In genomic region chr5:115543365-115543700, GRCh38 we compare ENCODE assay signal across 8 cellular contexts. TPM values are rescaled to one million over a fixed set of nuclear protein-coding genes. Genes with fewer than 3 reads are reported as not detected.
A peak's percentile ranks its signal among the peaks of the same experiment; 100 is the strongest.
DNase-seq lines count a peak whose midpoint lies in the region; ATAC-seq and TF ChIP-seq lines count a peak whose summit lies in the region.

No MANE protein-coding gene starts in this region.

- H3K27ac ChIP-seq in right lobe of liver (peak overlapping the region; percentile 99), tibial nerve (peak overlapping the region; percentile 97 to 100 (median 100))

- H3K4me1 ChIP-seq in right lobe of liver (peaks cover 0 to 47% (median 3%) of the 10 kb centered on the region in 4 donors), tibial nerve (peaks cover 0 to 50% (median 37%) of the 10 kb centered on the region in 4 donors)

- H3K27ac Mint-ChIP-seq in activated naive CD4-positive, alpha-beta T cell treated with anti-CD3 and anti-CD28 coated beads for 36 hours = peak overlapping the region; percentile 99

- peak overlapping the region; percentile 95 for H3K4me3 Mint-ChIP-seq in activated naive CD4-positive, alpha-beta T cell treated with anti-CD3 and anti-CD28 coated beads for 36 hours

- H3K9me3 ChIP-seq in right lobe of liver (no peaks in the 10 kb centered on the region), tibial nerve (peaks cover 0 to 17% (median 0%) of the 10 kb centered on the region in 4 donors)

- no peaks in the 10 kb centered on the region for H3K27me3 ChIP-seq in right lobe of liver
- no peaks in the 10 kb centered on the region for H3K27me3 ChIP-seq in tibial nerve

- CTCF ChIA-PET in activated naive CD4-positive, alpha-beta T cell treated with anti-CD3 and anti-CD28 coated beads for 36 hours (lab: Charles Lee) = interaction anchor here (0.6 to 1.9 kb wide), 7 partner anchors 17 to 296 kb away, joined by 3 to 8 read pairs (median 3); no protein-coding TSS in a partner anchor

- in situ Hi-C loops in astrocyte of the cerebellum (cut with HindIII; ENCODE audit: low sequenced_read_pairs) = no loop called here

- H3K9me3 Mint-ChIP-seq in activated naive CD4-positive, alpha-beta T cell treated with anti-CD3 and anti-CD28 coated beads for 36 hours = peaks cover 7% of the 10 kb centered on the region

- DNase-seq in activated naive CD4-positive, alpha-beta T cell treated with anti-CD3 and anti-CD28 coated beads for 36 hours = no peak
- DNase-seq in activated naive CD4-positive, alpha-beta T cell treated with anti-CD3 and anti-CD28 coated beads, Interleukin-2, amount 50 U/mL, for 16 hours = no peak
- no peak for DNase-seq in astrocyte of the cerebellum (ENCODE audit: low read depth)
- no peak for DNase-seq in right lobe of liver
- DNase-seq in tibial nerve (ENCODE audit: low spot score in 2 of 2) = no peak
- DNase-seq in NCI-H345 treated with DMSO at 0.1 percent for 48 hours (lab: John Stamatoyannopoulos, UW; ENCODE audit: unreplicated experiment) = no peak

- 12% methylated on average over 8 of the region's 8 CpGs for WGBS in right lobe of liver (ENCODE audit: insufficient coverage, low coverage, low lambda C conversion rate, missing lambda C conversion rate)
- WGBS in tibial nerve, 2 donors = 2 to 6% methylated on average over 8 of the region's 8 CpGs

- H3K36me3 ChIP-seq in right lobe of liver (no peaks in the 10 kb centered on the region), tibial nerve (no peaks in the 10 kb centered on the region)

- H3K4me3 ChIP-seq in astrocyte of the cerebellum (ENCODE audit: low read depth, low read length) = peak overlapping the region; percentile 66
- H3K4me3 ChIP-seq in right lobe of liver = peak overlapping the region; percentile 62 to 78 (median 66)
- H3K4me3 ChIP-seq in tibial nerve = peak overlapping the region; percentile 70 to 96 (median 90)

- H3K36me3 Mint-ChIP-seq in activated naive CD4-positive, alpha-beta T cell treated with anti-CD3 and anti-CD28 coated beads for 36 hours (ENCODE audit: low read depth) = peaks cover 57% of the 10 kb centered on the region

- no peak for TF ChIP-seq EP300 in tibial nerve (IDR thresholded peaks at IDR 0.05)

- ATAC-seq in right lobe of liver (peak; percentile 3 to 32 (median 10)), GM18519 (IDR thresholded peaks at IDR 0.05; ENCODE audit: low FRiP score, unreplicated experiment) (no peak), GM18909 (IDR thresholded peaks at IDR 0.05; ENCODE audit: poor library complexity, unreplicated experiment) (no peak)

- TF ChIP-seq CTCF in astrocyte of the cerebellum (IDR thresholded peaks at IDR 0.05; ENCODE audit: low read depth, low read length, missing control alignments) (no peak), right lobe of liver (IDR thresholded peaks at IDR 0.05) (no peak), tibial nerve (IDR thresholded peaks at IDR 0.05) (no peak)

- intact Hi-C loops in activated naive CD4-positive, alpha-beta T cell treated with anti-CD3 and anti-CD28 coated beads for 36 hours (cut with micrococcal nuclease) = no loop called here
- intact Hi-C loops in right lobe of liver (cut with DNase I) = no loop called here

- no peaks in the 10 kb centered on the region for H3K27me3 Mint-ChIP-seq in activated naive CD4-positive, alpha-beta T cell treated with anti-CD3 and anti-CD28 coated beads for 36 hours (ENCODE audit: low read depth)

- H3K4me1 Mint-ChIP-seq in activated naive CD4-positive, alpha-beta T cell treated with anti-CD3 and anti-CD28 coated beads for 36 hours (ENCODE audit: low read depth) = peaks cover 53% of the 10 kb centered on the region

- no peak for TF ChIP-seq POLR2A in right lobe of liver (IDR thresholded peaks at IDR 0.05)
- TF ChIP-seq POLR2A in tibial nerve (IDR thresholded peaks at IDR 0.05) = no peak

RNA-seq across cellular contexts. Expression of gene FEM1C, which starts 1.2 kb away (rescaled TPM):
- 1 to 10 TPM; 9.7 to 10.0 TPM for total RNA-seq in activated naive CD4-positive, alpha-beta T cell treated with anti-CD3 and anti-CD28 coated beads for 36 hours
- total RNA-seq in right lobe of liver (10 to 100 TPM in 4 of 6 experiments, 1 to 10 TPM in 2; 8.7 to 12.2 (median 11.0) TPM), tibial nerve (10 to 100 TPM; 16.9 to 24.5 (median 20.3) TPM)

RNA-seq across cellular contexts. Expression of gene TICAM2, which starts 58.9 kb away (rescaled TPM):
- under 1 TPM; 0.72 to 0.91 TPM for total RNA-seq in activated naive CD4-positive, alpha-beta T cell treated with anti-CD3 and anti-CD28 coated beads for 36 hours
- 1 to 10 TPM in 4 of 6 experiments, under 1 TPM in 2; 0.31 to 2.3 (median 2.1) TPM for total RNA-seq in right lobe of liver
- total RNA-seq in tibial nerve = 1 to 10 TPM; 1.0 to 2.8 (median 1.8) TPM

Comparison
In these comparisons a context has a peak if more than half of its experiments do, and no peak if none do; other contexts are left out.
1. ATAC-seq: peak in right lobe of liver (4 of 4); none in GM18519 (single experiment) and GM18909 (single experiment).
2. Peak in every context shown above with its lines, with median percentiles within 50 percentile points of each other: H3K4me3 ChIP-seq.